In genomic region chr20:47741669-47742345, GRCh38 we compare ENCODE assay signal across 18 cellular contexts. TPM values are rescaled to one million over a fixed set of nuclear protein-coding genes. Genes with fewer than 3 reads are reported as not detected.
DNase-seq lines count a peak whose midpoint lies in the region; ATAC-seq and TF ChIP-seq lines count a peak whose summit lies in the region.
"Had no signal": no experiment of that assay in that cellular context is flagged by ENCODE, and none has a peak within 500 bp of the region (broad histone marks: within the 10 kb centered on the region; RNA-seq: fewer than 3 reads in every experiment).

No MANE protein-coding gene starts in this region.

- no peaks in the 10 kb centered on the region for H3K9me3 ChIP-seq in mucosa of descending colon
- H3K9me3 ChIP-seq: prostate gland had no signal

- H3K9me3 Mint-ChIP-seq in mesothelial cell of epicardium: no peaks in the 10 kb centered on the region
- H3K9me3 Mint-ChIP-seq: activated naive CD8-positive, alpha-beta T cell treated with anti-CD3 and anti-CD28 coated beads for 36 hours; activated T-helper 1 cell treated with anti-CD3 and anti-CD28 coated beads, Interleukin-12 subunit alpha, Interleukin-12 subunit beta, Interleukin-2, Interleukin-4 antibody, amounts not matched to agents 30 ng/mL and 10 ng/mL and 1 ng/mL, durations not matched to agents 14 hours and 24 hours and 36 hours; natural killer cell had no signal

- no peak overlapping the region for H3K4me3 ChIP-seq in mucosa of descending colon
- H3K4me3 ChIP-seq: coronary artery, prostate gland had no signal

- TF ChIP-seq CTCF in mesothelial cell of epicardium (IDR thresholded peaks at IDR 0.05; ENCODE audit: unreplicated experiment) (no peak), mucosa of descending colon (IDR thresholded peaks at IDR 0.05) (no peak)

- H3K4me3 Mint-ChIP-seq in mesothelial cell of epicardium: no peak overlapping the region
- H3K4me3 Mint-ChIP-seq: activated naive CD8-positive, alpha-beta T cell treated with anti-CD3 and anti-CD28 coated beads for 36 hours; activated T-helper 1 cell treated with anti-CD3 and anti-CD28 coated beads, Interleukin-12 subunit alpha, Interleukin-12 subunit beta, Interleukin-2, Interleukin-4 antibody, amounts not matched to agents 30 ng/mL and 10 ng/mL and 1 ng/mL, durations not matched to agents 14 hours and 24 hours and 36 hours; natural killer cell had no signal

- peak overlapping the region; percentile 21 for H3K27ac Mint-ChIP-seq in mesothelial cell of epicardium
- H3K27ac Mint-ChIP-seq: activated naive CD8-positive, alpha-beta T cell treated with anti-CD3 and anti-CD28 coated beads for 36 hours; activated T-helper 1 cell treated with anti-CD3 and anti-CD28 coated beads, Interleukin-12 subunit alpha, Interleukin-12 subunit beta, Interleukin-2, Interleukin-4 antibody, amounts not matched to agents 30 ng/mL and 10 ng/mL and 1 ng/mL, durations not matched to agents 14 hours and 24 hours and 36 hours; natural killer cell had no signal

- peaks cover 3% of the 10 kb centered on the region for H3K4me1 ChIP-seq in mucosa of descending colon (ENCODE audit: low read depth)
- H3K4me1 ChIP-seq: prostate gland had no signal

- peak; percentile 35 for DNase-seq in left cardiac atrium
- DNase-seq in Right ventricle myocardium inferior (ENCODE audit: missing footprints): no peak
- peak; percentile 34 for DNase-seq in NCI-H524 treated with DMSO at 0.1 percent for 48 hours (lab: John Stamatoyannopoulos, UW)
- DNase-seq in mesothelial cell of epicardium (ENCODE audit: low spot score in 2 of 2, unreplicated experiment in 2 of 2): no peak
- no peak for DNase-seq in NCI-H774 (lab: John Stamatoyannopoulos, UW)
- no peak for DNase-seq in AG08396 (ENCODE audit: low spot score)
- no peak for DNase-seq in mucosa of descending colon
- DNase-seq: activated CD4-positive, alpha-beta T cell treated with anti-CD3 and anti-CD28 coated beads for 4 hours; activated naive CD8-positive, alpha-beta T cell treated with anti-CD3 and anti-CD28 coated beads for 36 hours; EL; KBM-7; mesenchymal stem cell; MV-4-11; natural killer cell; NCI-H2081 treated with DMSO at 0.1 percent for 48 hours had no signal

- ATAC-seq in left cardiac atrium: peak in 1 of 2 donors; percentile 43
- ATAC-seq in Right ventricle myocardium inferior: no peak
- ATAC-seq in mucosa of descending colon: no peak

- no peaks in the 10 kb centered on the region for H3K27me3 Mint-ChIP-seq in mesothelial cell of epicardium (ENCODE audit: low read depth)

- peaks cover 4% of the 10 kb centered on the region for H3K36me3 Mint-ChIP-seq in mesothelial cell of epicardium
- H3K36me3 Mint-ChIP-seq: activated naive CD8-positive, alpha-beta T cell treated with anti-CD3 and anti-CD28 coated beads for 36 hours; natural killer cell had no signal

- no peaks in the 10 kb centered on the region for H3K36me3 ChIP-seq in mucosa of descending colon (ENCODE audit: low read depth)
- H3K36me3 ChIP-seq: prostate gland had no signal

- intact Hi-C loops in left cardiac atrium (cut with DNase I): no loop called here
- intact Hi-C loops in Right ventricle myocardium inferior (cut with DNase I): no loop called here
- intact Hi-C loops in mucosa of descending colon (cut with DNase I, micrococcal nuclease): no loop called here

- H3K4me1 Mint-ChIP-seq in mesothelial cell of epicardium: peaks cover 10% of the 10 kb centered on the region
- H3K4me1 Mint-ChIP-seq: activated naive CD8-positive, alpha-beta T cell treated with anti-CD3 and anti-CD28 coated beads for 36 hours had no signal

RNA-seq across cellular contexts. Expression of gene SULF2, which starts 43.5 kb away (rescaled TPM):
- total RNA-seq in left cardiac atrium (10 to 100 TPM; 37.2 to 55.1 TPM), Right ventricle myocardium inferior (29.5 TPM), mesothelial cell of epicardium (65.2 to 77.0 TPM (median 65.2 TPM) in 3 replicates), mucosa of descending colon (100 to 1,000 TPM; 102 to 181 (median 144) TPM)

Comparison
In these comparisons a context has a peak if more than half of its experiments do, and no peak if none do; other contexts are left out.
1. DNase-seq: peak in left cardiac atrium (single experiment) and NCI-H524 treated with DMSO at 0.1 percent for 48 hours (single experiment); none in Right ventricle myocardium inferior (single experiment), mesothelial cell of epicardium (0 of 2), NCI-H774 (single experiment), AG08396 (single experiment) and mucosa of descending colon (0 of 3).